ENCODE assay signal across 15 cellular contexts in the genomic region with DNA sequence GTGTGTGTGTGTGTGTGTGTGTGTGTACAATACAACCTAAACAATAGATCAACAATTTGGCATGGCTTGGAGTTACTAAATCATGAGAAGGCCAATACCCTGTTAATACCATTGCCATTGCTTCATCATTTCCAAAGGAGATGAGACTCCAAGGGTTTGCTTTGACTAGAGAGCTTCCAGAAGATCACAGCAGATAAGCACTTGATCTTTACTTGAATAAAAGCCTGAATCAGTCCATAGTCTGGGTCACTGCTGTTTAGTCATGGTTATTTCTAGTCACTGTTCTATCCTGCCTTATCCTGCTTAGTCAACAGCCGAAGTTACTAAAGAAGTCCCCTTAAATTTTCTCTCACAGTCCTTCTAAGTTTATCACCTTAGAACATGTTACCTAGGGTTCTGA. TPM values are rescaled to one million over a fixed set of nuclear protein-coding genes. Genes with fewer than 3 reads are reported as not detected.
DNase-seq lines count a peak whose midpoint lies in the region; FAIRE-seq and TF ChIP-seq lines count a peak whose summit lies in the region.
"Had no signal": no experiment of that assay in that cellular context is flagged by ENCODE, and none has a peak within 500 bp of the region (broad histone marks: within the 10 kb centered on the region; RNA-seq: fewer than 3 reads in every experiment).

No MANE protein-coding gene starts in this region.

- H3K4me2 ChIP-seq in astrocyte (ENCODE audit: low read length), result no peak overlapping the region
- H3K4me2 ChIP-seq: BLaER1 treated with 17β-estradiol and CSF1 and Interleukin-3, amounts not matched to agents 10 nM and 100 nM; GM23338 had no signal

- H3K27me3 Mint-ChIP-seq in HFFc6 (ENCODE audit: insufficient read depth) (no peaks in the 10 kb centered on the region), astrocyte (ENCODE audit: low read depth, unreplicated experiment) (peaks cover 7% of the 10 kb centered on the region), nephron progenitor cell (ENCODE audit: low read depth, poor library complexity) (no peaks in the 10 kb centered on the region)
- H3K27me3 Mint-ChIP-seq: CD4-positive, CD25-positive, alpha-beta regulatory T cell had no signal

- H3K4me3 Mint-ChIP-seq in HFFc6, result no peak overlapping the region
- H3K4me3 Mint-ChIP-seq in astrocyte (ENCODE audit: unreplicated experiment), result no peak overlapping the region
- H3K4me3 Mint-ChIP-seq in nephron progenitor cell, result no peak overlapping the region
- H3K4me3 Mint-ChIP-seq: CD4-positive, CD25-positive, alpha-beta regulatory T cell; GM23338 had no signal

- no peak overlapping the region for H3K9ac ChIP-seq in astrocyte (ENCODE audit: low read length)
- H3K9ac ChIP-seq: BLaER1 treated with 17β-estradiol and CSF1 and Interleukin-3, amounts not matched to agents 10 nM and 100 nM had no signal

- no peaks in the 10 kb centered on the region for H3K4me1 ChIP-seq in astrocyte (ENCODE audit: insufficient read depth, low read length)
- H3K4me1 ChIP-seq in suprapubic skin, result no peaks in the 10 kb centered on the region
- no peaks in the 10 kb centered on the region; the same call in 1 of the 2 replicates for H3K4me1 ChIP-seq in SJCRH30
- H3K4me1 ChIP-seq: BLaER1 treated with 17β-estradiol and CSF1 and Interleukin-3, amounts not matched to agents 10 nM and 100 nM had no signal

- H3K27ac Mint-ChIP-seq in HFFc6 (peak overlapping the region; percentile 56), astrocyte (ENCODE audit: unreplicated experiment) (no peak overlapping the region), nephron progenitor cell (no peak overlapping the region)
- H3K27ac Mint-ChIP-seq: CD4-positive, CD25-positive, alpha-beta regulatory T cell; GM23338 had no signal

- TF ChIP-seq EP300 in suprapubic skin (IDR thresholded peaks at IDR 0.05), result no peak

- TF ChIP-seq POLR2A in suprapubic skin (IDR thresholded peaks at IDR 0.05), result no peak

- no peak overlapping the region for H2AFZ ChIP-seq in astrocyte (ENCODE audit: low read depth, low read length)
- H2AFZ ChIP-seq: GM23338 had no signal

- H4K20me1 ChIP-seq in astrocyte (ENCODE audit: insufficient read depth, low read length), result no peaks in the 10 kb centered on the region
- H4K20me1 ChIP-seq: BLaER1 treated with 17β-estradiol and CSF1 and Interleukin-3, amounts not matched to agents 10 nM and 100 nM had no signal

- H3K9me3 Mint-ChIP-seq in HFFc6 (no peaks in the 10 kb centered on the region), astrocyte (ENCODE audit: unreplicated experiment) (no peaks in the 10 kb centered on the region), nephron progenitor cell (peaks cover 14% of the 10 kb centered on the region)
- H3K9me3 Mint-ChIP-seq: CD4-positive, CD25-positive, alpha-beta regulatory T cell; GM23338 had no signal

- peak; percentile 78 for DNase-seq in EH (ENCODE audit: low read depth)
- DNase-seq in HFFc6, result peak; percentile 83
- no peak for DNase-seq in astrocyte (ENCODE audit: low read depth)
- DNase-seq in suprapubic skin (ENCODE audit: low spot score in 2 of 2), result no peak
- no peak for DNase-seq in nephron progenitor cell
- DNase-seq in SJCRH30, result no peak
- no peak for DNase-seq in HTR-8/SVneo (ENCODE audit: insufficient read length, low spot score)
- DNase-seq: Calu3; CD4-positive, CD25-positive, alpha-beta regulatory T cell; DMS 273 treated with DMSO at 0.1 percent for 48 hours; DMS79; GF-D8; H7 had no signal

- no peaks in the 10 kb centered on the region for H3K79me2 ChIP-seq in astrocyte (ENCODE audit: insufficient read depth, low read length)

- H3K4me1 Mint-ChIP-seq in HFFc6 (ENCODE audit: low read depth) (peaks cover 18% of the 10 kb centered on the region), astrocyte (ENCODE audit: low read depth, unreplicated experiment) (no peaks in the 10 kb centered on the region), nephron progenitor cell (no peaks in the 10 kb centered on the region)
- H3K4me1 Mint-ChIP-seq: CD4-positive, CD25-positive, alpha-beta regulatory T cell; GM23338 had no signal

- peak; percentile 94 for FAIRE-seq in astrocyte (lab: Jason Lieb, UNC)
- FAIRE-seq in HTR-8/SVneo (lab: Jason Lieb, UNC), result no peak

- TF ChIP-seq CTCF in HFFc6 (IDR thresholded peaks at IDR 0.05) (no peak), astrocyte (IDR thresholded peaks at IDR 0.05; ENCODE audit: insufficient read depth, low read depth, low read length) (no peak), suprapubic skin (IDR thresholded peaks at IDR 0.05) (no peak), nephron progenitor cell (IDR thresholded peaks at IDR 0.05) (no peak)

- H3K4me3 ChIP-seq in astrocyte (ENCODE audit: insufficient read depth, low read depth, low read length), result no peak overlapping the region
- no peak overlapping the region for H3K4me3 ChIP-seq in suprapubic skin
- H3K4me3 ChIP-seq in SJCRH30, result no peak overlapping the region
- H3K4me3 ChIP-seq: BLaER1 treated with 17β-estradiol and CSF1 and Interleukin-3, amounts not matched to agents 10 nM and 100 nM; GM23338 had no signal

- no peak overlapping the region for H3K27ac ChIP-seq in astrocyte (ENCODE audit: low read depth, low read length)
- H3K27ac ChIP-seq in suprapubic skin, result no peak overlapping the region
- H3K27ac ChIP-seq in SJCRH30, result no peak overlapping the region

- H3K36me3 ChIP-seq in astrocyte (ENCODE audit: insufficient read depth, low read length) (no peaks in the 10 kb centered on the region), suprapubic skin (no peaks in the 10 kb centered on the region), SJCRH30 (no peaks in the 10 kb centered on the region)

- H3K9me3 ChIP-seq in astrocyte (ENCODE audit: insufficient read depth, low read depth, low read length) (no peaks in the 10 kb centered on the region), suprapubic skin (no peaks in the 10 kb centered on the region), SJCRH30 (replicated peaks) (no peaks in the 10 kb centered on the region)

- H3K27me3 ChIP-seq in astrocyte (ENCODE audit: insufficient read depth, low read length), result no peaks in the 10 kb centered on the region
- no peaks in the 10 kb centered on the region for H3K27me3 ChIP-seq in suprapubic skin
- H3K27me3 ChIP-seq in SJCRH30, result no peaks in the 10 kb centered on the region
- H3K27me3 ChIP-seq: BLaER1 treated with 17β-estradiol and CSF1 and Interleukin-3, amounts not matched to agents 10 nM and 100 nM had no signal

- H3K36me3 Mint-ChIP-seq in HFFc6 (ENCODE audit: low read depth), result no peaks in the 10 kb centered on the region
- no peaks in the 10 kb centered on the region for H3K36me3 Mint-ChIP-seq in astrocyte (ENCODE audit: low read depth, unreplicated experiment)
- no peaks in the 10 kb centered on the region for H3K36me3 Mint-ChIP-seq in nephron progenitor cell (ENCODE audit: low read depth)
- H3K36me3 Mint-ChIP-seq: CD4-positive, CD25-positive, alpha-beta regulatory T cell had no signal

- WGBS in suprapubic skin, result 81% methylated on average over 1 of the region's 1 CpG

RNA-seq across cellular contexts. Expression of gene RAB40AL, which starts 58.2 kb away (rescaled TPM):
- total RNA-seq in HFFc6 (2021; fragmentation: NEBNext Ultra II Directional; extraction: Animal tissue kit (Norgen Biotek cat#: 25700)), result not detected
- total RNA-seq in astrocyte, result 0.25 TPM in 1 of 2 replicates, not detected in the other
- total RNA-seq in suprapubic skin, result 1 to 10 TPM in 1 of 4 donors, under 1 TPM in 1, not detected in 2; 0.64 to 4.1 TPM
- 0.30 TPM in 1 of 2 replicates, not detected in the other for total RNA-seq in SJCRH30 (2014; rRNA removed; shearing (Covaris generic))
- total RNA-seq: CD4-positive, CD25-positive, alpha-beta regulatory T cell had no signal

Comparison
In these comparisons a context has a peak if more than half of its experiments do, and no peak if none do; other contexts are left out.
1. DNase-seq: peak in EH (single experiment) and HFFc6 (single experiment); none in astrocyte (single experiment), suprapubic skin (0 of 2), nephron progenitor cell (single experiment), SJCRH30 (0 of 2) and HTR-8/SVneo (single experiment).